In the genomic region with DNA sequence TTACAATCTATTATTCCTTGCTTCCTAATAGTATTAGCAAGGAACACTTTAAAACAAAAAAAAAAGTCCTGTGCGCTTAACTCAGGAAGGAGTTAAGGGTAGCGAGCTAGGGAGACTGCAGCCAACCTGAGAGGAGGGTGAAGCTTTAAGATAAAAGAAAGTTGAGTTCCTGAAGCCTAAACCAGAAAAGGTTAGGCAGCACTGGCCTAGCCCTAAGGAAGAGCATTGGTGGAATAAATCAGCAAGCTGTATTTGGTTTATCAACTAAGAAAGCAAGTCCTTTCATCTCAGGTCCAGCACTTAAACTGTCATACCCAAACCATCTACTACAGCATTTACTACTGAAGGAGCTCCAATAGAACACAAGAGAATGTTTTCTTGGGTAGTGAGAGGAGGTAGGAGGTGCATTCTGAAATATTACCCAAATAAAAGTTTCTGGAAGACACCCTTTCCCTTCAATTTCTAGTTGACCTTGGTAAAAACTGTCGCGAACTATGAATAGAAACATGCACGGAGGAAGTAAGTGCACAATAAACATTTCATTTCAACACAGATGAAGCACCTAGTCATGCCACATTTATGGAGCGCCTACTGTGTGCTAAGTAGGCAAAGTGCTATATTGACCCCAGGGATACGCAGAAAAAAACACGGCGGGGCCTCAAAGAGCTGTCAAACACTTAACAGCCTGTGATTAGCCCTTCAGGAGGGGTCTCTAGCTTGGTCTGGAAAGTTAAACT, we compare ENCODE assay signal across 8 cellular contexts. TPM values are rescaled to one million over a fixed set of nuclear protein-coding genes. Genes with fewer than 3 reads are reported as not detected.
A peak's percentile ranks its signal among the peaks of the same experiment; 100 is the strongest.
DNase-seq lines count a peak whose midpoint lies in the region; ATAC-seq and TF ChIP-seq lines count a peak whose summit lies in the region.

No MANE protein-coding gene starts in this region.

- ATAC-seq in heart right ventricle (no peak), HG03280 (IDR thresholded peaks at IDR 0.05; ENCODE audit: unreplicated experiment) (no peak), GM19397 (IDR thresholded peaks at IDR 0.05; ENCODE audit: unreplicated experiment) (no peak), GM18870 (IDR thresholded peaks at IDR 0.05; ENCODE audit: unreplicated experiment) (no peak)

- no peak for TF ChIP-seq RAD21 in liver (IDR thresholded peaks at IDR 0.05)

- peak overlapping the region in 9 of 10 donors; percentile 89 to 96 (median 94) for H3K27ac ChIP-seq in heart right ventricle
- H3K27ac ChIP-seq in liver (ENCODE audit: low read depth in 1 of 2, low read length in 2 of 2), result peak overlapping the region; percentile 93 to 96
- H3K27ac ChIP-seq in transverse colon, result peak overlapping the region; percentile 90 to 99 (median 98)

- in situ Hi-C loops in transverse colon (cut with MboI; ENCODE audit: low pct_ligation_motif_present in 1 of 4, low pct_unique_long_range_greater_than_20kb in 1 of 4, low sequenced_read_pairs in 3 of 4), result loop anchor here in 1 of 4 donors (25.0 kb wide), 1 partner anchor 292 kb away; the partner anchor contains the start of gene RGS2

- TF ChIP-seq CTCF in heart right ventricle (IDR thresholded peaks at IDR 0.05), result no peak
- TF ChIP-seq CTCF in liver (IDR thresholded peaks at IDR 0.05; ENCODE audit: low read depth, low read length, missing input control), result no peak
- TF ChIP-seq CTCF in transverse colon (IDR thresholded peaks at IDR 0.05), result no peak

- H3K9ac ChIP-seq in liver (ENCODE audit: low read depth in 1 of 2, low read length in 2 of 2), result peak overlapping the region; percentile 94

- TF ChIP-seq EP300 in transverse colon (IDR thresholded peaks at IDR 0.05; ENCODE audit: low read depth), result no peak

- TF ChIP-seq POLR2A in transverse colon (IDR thresholded peaks at IDR 0.05), result no peak

- H3K9me3 ChIP-seq in heart right ventricle (no peaks in the 10 kb centered on the region), liver (ENCODE audit: control insufficient read depth in 4 of 4, low read length in 3 of 4) (no peaks in the 10 kb centered on the region), transverse colon (no peaks in the 10 kb centered on the region)

- H3K4me3 ChIP-seq in heart right ventricle, result peak overlapping the region; percentile 65 to 96 (median 84)
- H3K4me3 ChIP-seq in liver (ENCODE audit: low read depth in 1 of 3, low read length in 3 of 3), result peak overlapping the region; percentile 87 to 91 (median 90)
- peak overlapping the region; percentile 69 to 81 (median 76) for H3K4me3 ChIP-seq in transverse colon

- H3K4me1 ChIP-seq in heart right ventricle (peaks cover 0 to 26% (median 16%) of the 10 kb centered on the region in 9 donors), liver (ENCODE audit: control insufficient read depth in 4 of 4, insufficient read depth in 4 of 4, low read length in 3 of 4) (peaks cover 0 to 19% (median 9%) of the 10 kb centered on the region in 4 donors), transverse colon (peaks cover 8 to 20% (median 11%) of the 10 kb centered on the region in 4 donors)

- intact Hi-C loops in heart right ventricle (cut with DNase I), result loop anchor here in 7 of 10 donors (1.0 to 10.0 kb wide), 8 partner anchors 17 to 629 kb away; partner anchors contain the start of genes RO60 (in 2 of the 7), UCHL5 (in 2 of the 7) and CDC73 (in 1 of the 7)
- intact Hi-C loops in cardiac septum (cut with DNase I), result loop anchor here (10.0 kb wide), 1 partner anchor 629 kb away; no protein-coding TSS in a partner anchor
- intact Hi-C loops in transverse colon (cut with DNase I; ENCODE audit: low total_unique reads), result loop anchor here (2.0 kb wide), 1 partner anchor 19 kb away; the partner anchor contains the start of gene CDC73

- WGBS in heart right ventricle, 2 donors, result 30 to 35% methylated on average over 9 of the region's 9 CpGs
- WGBS in liver, result 35% methylated on average over 9 of the region's 9 CpGs
- 32 to 47% methylated on average over 6 to 9 of the region's 9 CpGs for WGBS in transverse colon (ENCODE audit: low coverage in 1 of 2), 2 donors

- no peaks in the 10 kb centered on the region for H3K27me3 ChIP-seq in heart right ventricle
- no peaks in the 10 kb centered on the region for H3K27me3 ChIP-seq in liver (ENCODE audit: control insufficient read depth in 4 of 4, insufficient read depth in 4 of 4, low read length in 3 of 4)
- H3K27me3 ChIP-seq in transverse colon, result no peaks in the 10 kb centered on the region

- DNase-seq in heart right ventricle, result no peak
- DNase-seq in cardiac septum (ENCODE audit: low spot score), result no peak
- DNase-seq in amniotic epithelial cell (ENCODE audit: low read depth), result peak; percentile 21
- no peak for DNase-seq in transverse colon

- H3K36me3 ChIP-seq in heart right ventricle (peaks cover 0 to 27% (median 10%) of the 10 kb centered on the region in 9 donors), liver (ENCODE audit: control insufficient read depth in 4 of 4, insufficient read depth in 3 of 4, low read depth in 1 of 4, low read length in 3 of 4) (peaks cover 5 to 15% (median 13%) of the 10 kb centered on the region in 4 donors), transverse colon (peaks cover 0 to 18% (median 7%) of the 10 kb centered on the region in 4 donors)

TF ChIP-seq in liver, 16 proteins besides CTCF, POLR2A, EP300 and RAD21 (continues in another document):
- no peak for TF ChIP-seq RXRA (IDR thresholded peaks at IDR 0.05)
- TF ChIP-seq GABPA (IDR thresholded peaks at IDR 0.05 in 1 of 2, conservative IDR thresholded peaks at IDR 0.05 in 1 of 2), result no peak
- TF ChIP-seq YY1 (IDR thresholded peaks at IDR 0.05), result no peak
- no peak for TF ChIP-seq TAF1 (conservative IDR thresholded peaks at IDR 0.05)
- no peak for TF ChIP-seq SP1 (IDR thresholded peaks at IDR 0.05)
- TF ChIP-seq JUND (IDR thresholded peaks at IDR 0.05), result no peak
- no peak for TF ChIP-seq ZBTB33 (IDR thresholded peaks at IDR 0.05)
- TF ChIP-seq, protein P1, sequence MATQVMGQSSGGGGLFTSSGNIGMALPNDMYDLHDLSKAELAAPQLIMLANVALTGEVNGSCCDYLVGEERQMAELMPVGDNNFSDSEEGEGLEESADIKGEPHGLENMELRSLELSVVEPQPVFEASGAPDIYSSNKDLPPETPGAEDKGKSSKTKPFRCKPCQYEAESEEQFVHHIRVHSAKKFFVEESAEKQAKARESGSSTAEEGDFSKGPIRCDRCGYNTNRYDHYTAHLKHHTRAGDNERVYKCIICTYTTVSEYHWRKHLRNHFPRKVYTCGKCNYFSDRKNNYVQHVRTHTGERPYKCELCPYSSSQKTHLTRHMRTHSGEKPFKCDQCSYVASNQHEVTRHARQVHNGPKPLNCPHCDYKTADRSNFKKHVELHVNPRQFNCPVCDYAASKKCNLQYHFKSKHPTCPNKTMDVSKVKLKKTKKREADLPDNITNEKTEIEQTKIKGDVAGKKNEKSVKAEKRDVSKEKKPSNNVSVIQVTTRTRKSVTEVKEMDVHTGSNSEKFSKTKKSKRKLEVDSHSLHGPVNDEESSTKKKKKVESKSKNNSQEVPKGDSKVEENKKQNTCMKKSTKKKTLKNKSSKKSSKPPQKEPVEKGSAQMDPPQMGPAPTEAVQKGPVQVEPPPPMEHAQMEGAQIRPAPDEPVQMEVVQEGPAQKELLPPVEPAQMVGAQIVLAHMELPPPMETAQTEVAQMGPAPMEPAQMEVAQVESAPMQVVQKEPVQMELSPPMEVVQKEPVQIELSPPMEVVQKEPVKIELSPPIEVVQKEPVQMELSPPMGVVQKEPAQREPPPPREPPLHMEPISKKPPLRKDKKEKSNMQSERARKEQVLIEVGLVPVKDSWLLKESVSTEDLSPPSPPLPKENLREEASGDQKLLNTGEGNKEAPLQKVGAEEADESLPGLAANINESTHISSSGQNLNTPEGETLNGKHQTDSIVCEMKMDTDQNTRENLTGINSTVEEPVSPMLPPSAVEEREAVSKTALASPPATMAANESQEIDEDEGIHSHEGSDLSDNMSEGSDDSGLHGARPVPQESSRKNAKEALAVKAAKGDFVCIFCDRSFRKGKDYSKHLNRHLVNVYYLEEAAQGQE (IDR thresholded peaks at IDR 0.05), result no peak
- TF ChIP-seq EGR1 (IDR thresholded peaks at IDR 0.05; ENCODE audit: low read depth in 2 of 2), result no peak
- TF ChIP-seq HNF4A (conservative IDR thresholded peaks at IDR 0.05), result no peak

RNA-seq across cellular contexts. Expression of gene GLRX2, which starts 1.3 kb away (rescaled TPM):
- total RNA-seq in heart right ventricle (10 to 100 TPM; 27.6 to 51.9 (median 33.5) TPM), cardiac septum (29.0 TPM), liver (1 to 10 TPM; 3.1 to 5.6 TPM), transverse colon (1 to 10 TPM in 3 of 4 donors, under 1 TPM in 1; 0.40 to 8.3 (median 3.7) TPM)
- polyA plus RNA-seq in heart right ventricle (10 to 100 TPM; 33.1 to 64.9 TPM), liver (10 to 100 TPM in 1 of 2 donors, 1 to 10 TPM in 1; 9.9 to 25.8 TPM)

RNA-seq across cellular contexts. Expression of gene CDC73, which starts 17.9 kb away (rescaled TPM):
- total RNA-seq in heart right ventricle, result 10 to 100 TPM; 47.9 to 70.2 (median 57.0) TPM
- 10 to 100 TPM in 1 of 2 donors, 1 to 10 TPM in 1; 9.2 to 10.2 TPM for polyA plus RNA-seq in heart right ventricle
- 57.7 TPM for total RNA-seq in cardiac septum
- total RNA-seq in liver, result 10 to 100 TPM; 12.4 to 20.6 TPM
- polyA plus RNA-seq in liver, result 10 to 100 TPM in 1 of 2 donors, 1 to 10 TPM in 1; 5.8 to 12.9 TPM
- total RNA-seq in transverse colon, result 100 to 1,000 TPM in 1 of 4 donors, 10 to 100 TPM in 3; 26.2 to 208 (median 54.6) TPM

RNA-seq across cellular contexts. Expression of gene RO60, which starts 44.5 kb away (rescaled TPM):
- total RNA-seq in heart right ventricle, result 10 to 100 TPM; 43.6 to 62.9 (median 55.9) TPM
- polyA plus RNA-seq in heart right ventricle, result 1 to 10 TPM; 4.7 to 5.9 TPM
- 61.6 TPM for total RNA-seq in cardiac septum
- total RNA-seq in liver, result 100 to 1,000 TPM in 1 of 2 donors, 10 to 100 TPM in 1; 41.1 to 121 TPM
- 10 to 100 TPM in 1 of 2 donors, 1 to 10 TPM in 1; 5.9 to 28.8 TPM for polyA plus RNA-seq in liver
- 10 to 100 TPM; 11.6 to 67.2 (median 62.4) TPM for total RNA-seq in transverse colon

RNA-seq across cellular contexts. Expression of gene UCHL5, which starts 44.8 kb away (rescaled TPM):
- total RNA-seq in heart right ventricle (10 to 100 TPM; 25.7 to 45.2 (median 35.9) TPM), cardiac septum (26.4 TPM), liver (10 to 100 TPM; 21.1 to 29.7 TPM), transverse colon (10 to 100 TPM; 13.7 to 35.0 (median 26.0) TPM)
- polyA plus RNA-seq in heart right ventricle (10 to 100 TPM; 13.3 to 18.4 TPM), liver (10 to 100 TPM; 14.5 to 22.0 TPM)
